ENCODE assay signal across 17 cellular contexts in the genomic region with DNA sequence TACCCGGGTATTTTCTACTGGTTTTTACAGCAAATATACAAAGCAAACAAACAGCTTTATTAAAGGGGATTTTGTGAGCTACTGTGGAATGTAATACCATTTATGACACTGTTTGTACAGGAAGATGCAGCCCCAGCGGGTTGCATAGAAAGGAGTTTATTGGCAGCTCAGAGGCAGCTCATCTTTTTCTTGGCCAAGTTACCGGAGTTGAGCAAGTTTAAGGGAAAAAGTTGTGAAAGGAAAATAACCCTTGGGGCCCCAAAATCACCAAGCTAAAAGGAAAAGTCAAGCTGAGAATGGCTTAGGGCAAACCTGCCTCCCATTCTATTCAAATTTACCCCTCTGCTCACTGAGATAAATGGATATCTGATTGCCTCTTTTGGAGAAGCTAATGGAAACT.
DNase-seq lines count a peak whose midpoint lies in the region; ATAC-seq, FAIRE-seq and TF ChIP-seq lines count a peak whose summit lies in the region.
"Had no signal": no experiment of that assay in that cellular context is flagged by ENCODE, and none has a peak within 500 bp of the region (broad histone marks: within the 10 kb centered on the region; RNA-seq: fewer than 3 reads in every experiment).

No MANE protein-coding gene starts in this region.

- H3K27ac ChIP-seq in A549: peak overlapping the region; percentile 59 to 73; a peak in 5 of 6 replicates
- H3K27ac ChIP-seq in endothelial cell of umbilical vein (ENCODE audit: insufficient read depth, low read depth, low read length): no peak overlapping the region
- no peak overlapping the region for H3K27ac ChIP-seq in left lung
- peak overlapping the region in 1 of 2 donors; percentile 36 for H3K27ac ChIP-seq in coronary artery
- H3K27ac ChIP-seq: PC-9, prostate gland, thoracic aorta had no signal

- POLR2A ChIA-PET in A549 (lab: Yijun Ruan, JAX) (interaction anchor here (1.6 kb wide), 2 partner anchors 60 to 76 kb away, joined by 5 read pairs; partner anchors contain the start of genes HSPD1 and HSPE1), endothelial cell of umbilical vein (lab: Charles Lee) (no interaction called here), GM10248 (lab: Yijun Ruan, JAX) (no interaction called here)

- H3K4me3 ChIP-seq in A549 (no peak overlapping the region), MG63 (no peak overlapping the region), endothelial cell of umbilical vein (replicated peaks in 1 of 3; ENCODE audit: insufficient read depth in 1 of 3, low read depth in 1 of 3, low read length in 3 of 3) (no peak overlapping the region), left lung (no peak overlapping the region), coronary artery (no peak overlapping the region)
- H3K4me3 ChIP-seq: PC-9, prostate gland, thoracic aorta had no signal

- FAIRE-seq in A549 (lab: Jason Lieb, UNC): no peak
- no peak for FAIRE-seq in endothelial cell of umbilical vein (lab: Jason Lieb, UNC)
- FAIRE-seq: A204.1 had no signal

- H3K36me3 ChIP-seq in MG63 (peaks cover 14% of the 10 kb centered on the region), endothelial cell of umbilical vein (ENCODE audit: control insufficient read depth in 2 of 2, extremely low read depth in 1 of 2, insufficient read depth in 2 of 2, low read length in 2 of 2) (peaks cover 0 to 3% of the 10 kb centered on the region in 2 experiments), left lung (peaks cover 0 to 7% of the 10 kb centered on the region in 2 donors)
- H3K36me3 ChIP-seq: prostate gland, thoracic aorta had no signal

- TF ChIP-seq RAD21 in A549 (conservative IDR thresholded peaks at IDR 0.05 in 1 of 2, IDR thresholded peaks at IDR 0.05 in 1 of 2): no peak; a peak in 1 of 5 replicates

- TF ChIP-seq POLR2A in A549 (IDR thresholded peaks at IDR 0.05; ENCODE audit: low read length): no peak
- no peak for TF ChIP-seq POLR2A in endothelial cell of umbilical vein (IDR thresholded peaks at IDR 0.05; ENCODE audit: low read depth, low read length)

- DNase-seq in A549 (ENCODE audit: low read depth in 1 of 2, low spot score in 1 of 2): peak; percentile 24 to 81
- DNase-seq in MG63: peak; percentile 66
- DNase-seq in endothelial cell of umbilical vein (ENCODE audit: low read depth, low spot score): peak; percentile 6
- DNase-seq in left lung: no peak
- DNase-seq in GM10248 (ENCODE audit: extremely low spot score): no peak
- DNase-seq in coronary artery (ENCODE audit: low spot score): no peak
- no peak for DNase-seq in activated CD4-positive, alpha-beta T cell treated with anti-CD3 and anti-CD28 coated beads, Interleukin-2, amount 50 U/mL, for 1 hour
- DNase-seq: activated CD4-positive, alpha-beta memory T cell treated with anti-CD3 and anti-CD28 coated beads for 36 hours; activated gamma-delta T cell treated with Interleukin-2 at 50 U/mL for 16 hours; dermis blood vessel endothelial cell; DMS79; NCI-H2171; PC-9 had no signal

- CTCF ChIA-PET in A549 (lab: Yijun Ruan, JAX): no interaction called here
- CTCF ChIA-PET in endothelial cell of umbilical vein (lab: Charles Lee): interaction anchor here (1.1 to 1.5 kb wide), 4 partner anchors 14 to 44 kb away, joined by 3 to 8 read pairs (median 4); no protein-coding TSS in a partner anchor
- CTCF ChIA-PET in GM10248 (lab: Yijun Ruan, JAX): interaction anchor here (1.3 kb wide), 3 partner anchors 15 to 77 kb away, joined by 3 to 4 read pairs (median 3); partner anchors contain the start of genes HSPD1 and HSPE1

- H3K9me1 ChIP-seq in endothelial cell of umbilical vein (replicated peaks; ENCODE audit: control insufficient read depth, extremely low read depth, insufficient read depth, low read length): no peaks in the 10 kb centered on the region

- intact Hi-C loops in endothelial cell of umbilical vein (cut with micrococcal nuclease): no loop called here
- intact Hi-C loops in left lung (cut with DNase I): no loop called here

- peak; percentile 89 to 91 for ATAC-seq in A549
- ATAC-seq in left lung: peak; percentile 40
- no peak for ATAC-seq in HG03097 (IDR thresholded peaks at IDR 0.05; ENCODE audit: low FRiP score, unreplicated experiment)

- no peak for TF ChIP-seq CTCF in A549 (IDR thresholded peaks at IDR 0.05)
- no peak for TF ChIP-seq CTCF in endothelial cell of umbilical vein (IDR thresholded peaks at IDR 0.05; ENCODE audit: extremely low read depth in 1 of 2, insufficient read depth in 1 of 2, low read depth in 1 of 2, low read length in 2 of 2)
- TF ChIP-seq CTCF in left lung (IDR thresholded peaks at IDR 0.05): no peak
- TF ChIP-seq CTCF in GM10248 (IDR thresholded peaks at IDR 0.05; ENCODE audit: control extremely low read depth, extremely low read depth, low read depth, missing control alignments): no peak
- TF ChIP-seq CTCF in coronary artery (IDR thresholded peaks at IDR 0.05): no peak

- peak overlapping the region; percentile 64 for H3K4me2 ChIP-seq in A549
- no peak overlapping the region for H3K4me2 ChIP-seq in endothelial cell of umbilical vein (ENCODE audit: insufficient read depth, low read length)
- H3K4me2 ChIP-seq: PC-9 had no signal

- H3K9me3 ChIP-seq in A549 (peaks cover 24% of the 10 kb centered on the region), MG63 (peaks cover 11% of the 10 kb centered on the region), endothelial cell of umbilical vein (replicated peaks; ENCODE audit: control insufficient read depth, insufficient read depth, low read length) (no peaks in the 10 kb centered on the region), left lung (peaks cover 0 to 18% of the 10 kb centered on the region in 2 donors)
- H3K9me3 ChIP-seq: prostate gland, thoracic aorta had no signal

- 0% methylated on average over 3 of the region's 3 CpGs for WGBS in A549 (ENCODE audit: missing lambda C conversion rate)

- TF ChIP-seq EP300 in A549 (IDR thresholded peaks at IDR 0.05): peak; percentile 35 to 60; a peak in 2 of 5 replicates

- no peak overlapping the region for H2AFZ ChIP-seq in endothelial cell of umbilical vein (ENCODE audit: low read depth, low read length)
- H2AFZ ChIP-seq: PC-9 had no signal

- dilution Hi-C loops in endothelial cell of umbilical vein (cut with MboI; ENCODE audit: extremely low pct_ligation_motif_present, low sequenced_read_pairs): no loop called here

- H3K27me3 ChIP-seq in MG63 (no peaks in the 10 kb centered on the region), endothelial cell of umbilical vein (ENCODE audit: control insufficient read depth in 2 of 2, insufficient read depth in 2 of 2, low read length in 2 of 2) (no peaks in the 10 kb centered on the region), left lung (no peaks in the 10 kb centered on the region)

- no peaks in the 10 kb centered on the region for H4K20me1 ChIP-seq in endothelial cell of umbilical vein (replicated peaks; ENCODE audit: control insufficient read depth, extremely low read depth, insufficient read depth, low read length)

- no peak overlapping the region for H3K9ac ChIP-seq in endothelial cell of umbilical vein (replicated peaks; ENCODE audit: extremely low read depth, insufficient read depth, low read length)

- H3K79me2 ChIP-seq in endothelial cell of umbilical vein (ENCODE audit: control insufficient read depth, insufficient read depth, low read length): no peaks in the 10 kb centered on the region

- H3K4me1 ChIP-seq in A549 (peaks cover 39% of the 10 kb centered on the region), endothelial cell of umbilical vein (ENCODE audit: control insufficient read depth, extremely low read depth, insufficient read depth, low read length) (no peaks in the 10 kb centered on the region), left lung (no peaks in the 10 kb centered on the region)
- H3K4me1 ChIP-seq: prostate gland had no signal

- no TSS peak for BruUV-seq in endothelial cell of umbilical vein (replicated peaks; lab: Mats Ljungman, UMichigan)

TF ChIP-seq in A549, 52 proteins besides CTCF, POLR2A, EP300 and RAD21 (continues in another document):
- TF ChIP-seq JUN (IDR thresholded peaks at IDR 0.05) (peak in 1 of 2 experiments; percentile 67; a peak in 2 of 5 replicates), BCL3 (IDR thresholded peaks at IDR 0.05) (peak; percentile 69; the same call in 2 of the 3 replicates), FOSL2 (IDR thresholded peaks at IDR 0.05) (no peak), FOSL2 (CRISPR knock-in tag; IDR thresholded peaks at IDR 0.05) (peak; percentile 47), FOSB (CRISPR knock-in tag; IDR thresholded peaks at IDR 0.05) (no peak)

TF ChIP-seq in endothelial cell of umbilical vein, 7 proteins besides CTCF, POLR2A, EP300 and RAD21:
- TF ChIP-seq FOS (IDR thresholded peaks at IDR 0.05; ENCODE audit: borderline replicate concordance, insufficient read depth, low read length) (no peak), JUN (IDR thresholded peaks at IDR 0.05; ENCODE audit: borderline replicate concordance, insufficient read depth, insufficient read length, low read depth) (no peak), EZH2 (IDR thresholded peaks at IDR 0.05; ENCODE audit: borderline replicate concordance, low read depth, low read length, severe bottlenecking) (no peak)

Comparison
In these comparisons a context has a peak if more than half of its experiments do, and no peak if none do; other contexts are left out.
1. DNase-seq: peak in A549 (2 of 2), MG63 (single experiment) and endothelial cell of umbilical vein (single experiment); none in left lung (0 of 2), GM10248 (single experiment), coronary artery (single experiment) and activated CD4-positive, alpha-beta T cell treated with anti-CD3 and anti-CD28 coated beads, Interleukin-2, amount 50 U/mL, for 1 hour (single experiment).
2. H3K27ac ChIP-seq: peak in A549 (2 of 2); none in endothelial cell of umbilical vein (single experiment) and left lung (0 of 2).